ENCODE assay signal across 22 cellular contexts in the genomic region with DNA sequence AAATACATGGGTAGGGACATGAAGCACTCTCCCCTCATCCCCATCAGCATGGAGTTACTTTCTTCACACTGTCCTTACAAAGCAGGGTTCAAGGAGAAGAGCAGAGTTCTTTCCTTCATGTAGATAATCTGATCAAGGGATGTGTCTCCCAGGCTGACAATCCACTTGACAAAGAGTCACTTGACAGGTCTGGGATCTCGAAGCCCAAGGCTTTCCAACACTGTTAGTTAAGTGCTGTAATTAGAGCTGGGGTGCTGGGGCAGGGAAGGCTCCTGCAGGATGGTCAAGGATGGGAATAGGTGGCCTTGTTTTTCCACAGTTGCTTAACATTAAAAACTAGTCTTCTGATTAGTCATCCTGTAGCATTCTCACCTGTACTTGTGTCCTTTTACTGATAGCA.
"Had no signal": no experiment of that assay in that cellular context is flagged by ENCODE, and none has a peak within 500 bp of the region (broad histone marks: within the 10 kb centered on the region; RNA-seq: fewer than 3 reads in every experiment).

No MANE protein-coding gene starts in this region.

- H3K27ac Mint-ChIP-seq: endodermal cell; mesothelial cell of epicardium; neural progenitor cell; stimulated activated naive CD8-positive, alpha-beta T cell treated with anti-CD3 and anti-CD28 coated beads, Interleukin-15, amount 100 ng/mL, for 72 hours had no signal

- H3K4me1 ChIP-seq: colonic mucosa, gastroesophageal sphincter, lower lobe of right lung, pancreas, psoas muscle, right atrium auricular region, tibial artery had no signal

- H3K36me3 ChIP-seq: colonic mucosa, gastroesophageal sphincter, lower lobe of right lung, neural progenitor cell, pancreas, right atrium auricular region, spleen, tibial artery had no signal

- H2AFZ ChIP-seq: neural progenitor cell had no signal

- H3K9me3 Mint-ChIP-seq: endodermal cell; mesothelial cell of epicardium; naive thymus-derived CD8-positive, alpha-beta T cell; stimulated activated naive CD8-positive, alpha-beta T cell treated with anti-CD3 and anti-CD28 coated beads, Interleukin-15, amount 100 ng/mL, for 72 hours had no signal

- FAIRE-seq: astrocyte, kidney, pancreas, TTC549, urothelium cell line had no signal

- H3K9ac ChIP-seq: neural progenitor cell had no signal

- H3K36me3 Mint-ChIP-seq: activated naive CD8-positive, alpha-beta T cell; mesothelial cell of epicardium; naive thymus-derived CD8-positive, alpha-beta T cell had no signal

- DNase-seq: activated T-cell treated with anti-CD3 and anti-CD28 coated beads, Interleukin-2, amount 50 U/mL, for 1 hour; colonic mucosa; endodermal cell; head of caudate nucleus; kidney; lower lobe of right lung; naive thymus-derived CD8-positive, alpha-beta T cell; pancreas; psoas muscle; spleen; stimulated activated CD4-positive, alpha-beta T cell treated with anti-CD3 and anti-CD28 coated beads, Interleukin-4, amount 100 ng/mL, for 24 hours; stimulated activated naive CD8-positive, alpha-beta T cell treated with anti-CD3 and anti-CD28 coated beads, Interleukin-15, amount 100 ng/mL, for 72 hours; tibial artery had no signal

- H3K9me3 ChIP-seq: colonic mucosa, gastroesophageal sphincter, lower lobe of right lung, pancreas, psoas muscle, right atrium auricular region, spleen, tibial artery had no signal

- ATAC-seq: gastroesophageal sphincter; lower lobe of right lung; naive thymus-derived CD8-positive, alpha-beta T cell; pancreas; psoas muscle; stimulated activated naive CD8-positive, alpha-beta T cell treated with anti-CD3 and anti-CD28 coated beads, Interleukin-15, amount 100 ng/mL, for 72 hours had no signal

- H3K4me3 ChIP-seq: colonic mucosa, gastroesophageal sphincter, lower lobe of right lung, neural progenitor cell, pancreas, psoas muscle, right atrium auricular region, spleen, tibial artery had no signal

- H3K27ac ChIP-seq: colonic mucosa, epithelial cell of prostate, gastroesophageal sphincter, neural progenitor cell, pancreas, psoas muscle, right atrium auricular region, tibial artery had no signal

- H3K4me2 ChIP-seq: neural progenitor cell had no signal

- H3K4me3 Mint-ChIP-seq: activated naive CD8-positive, alpha-beta T cell; endodermal cell; mesothelial cell of epicardium; neural progenitor cell; stimulated activated naive CD8-positive, alpha-beta T cell treated with anti-CD3 and anti-CD28 coated beads, Interleukin-15, amount 100 ng/mL, for 72 hours had no signal

- H3K27me3 ChIP-seq: colonic mucosa, gastroesophageal sphincter, pancreas, right atrium auricular region, spleen, tibial artery had no signal
